ENCODE assay signal across 8 cellular contexts in the genomic region with DNA sequence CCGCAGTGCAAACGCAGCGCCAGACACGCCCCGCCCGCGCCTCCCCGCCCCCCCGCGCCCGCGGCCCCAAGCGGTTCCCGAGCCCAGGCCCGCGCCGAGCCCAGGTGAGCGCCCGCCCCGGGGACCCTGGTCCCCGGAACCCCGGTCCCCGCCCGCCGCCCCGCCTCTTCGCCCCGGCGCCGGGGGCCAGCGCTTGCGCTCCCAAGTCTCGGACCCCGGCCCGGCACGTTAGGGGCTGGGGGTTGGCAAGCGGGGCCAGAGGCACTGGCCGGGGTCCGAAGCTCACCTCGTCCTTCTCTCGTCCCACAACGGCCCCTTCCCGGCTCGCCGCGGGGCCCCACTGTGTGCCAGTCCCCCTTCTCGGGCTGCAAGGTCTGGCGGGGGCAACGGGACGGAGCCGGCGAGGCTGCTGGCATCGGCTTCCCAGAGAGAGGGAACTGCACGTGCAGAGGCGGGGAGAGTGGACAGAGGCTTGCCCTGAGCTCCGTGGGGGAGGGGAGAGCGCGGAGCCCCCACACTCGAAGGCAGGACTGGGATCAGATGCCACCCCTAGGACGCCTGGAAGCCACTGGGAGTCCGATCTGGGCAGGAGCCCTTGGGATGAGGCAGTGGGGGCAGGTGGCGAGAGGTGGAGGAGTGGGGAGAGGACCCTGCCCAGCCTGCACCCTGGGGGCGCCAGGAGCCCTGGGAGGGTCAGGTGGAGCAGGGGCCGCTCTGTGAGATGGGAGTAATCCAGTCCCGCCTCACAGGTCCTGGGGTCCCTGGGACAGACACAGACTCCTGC. TPM values are rescaled to one million over a fixed set of nuclear protein-coding genes. Genes with fewer than 3 reads are reported as not detected.
DNase-seq lines count a peak whose midpoint lies in the region; ATAC-seq and TF ChIP-seq lines count a peak whose summit lies in the region.

No MANE protein-coding gene starts in this region.

- DNase-seq in CD4-positive, alpha-beta T cell, result peak in 1 of 10 experiments; percentile 20
- DNase-seq in left ventricle myocardium inferior (no peak), psoas muscle (peak; percentile 19 to 50), NAMALWA (ENCODE audit: low spot score) (no peak)
- DNase-seq in NK-92 treated with Interleukin-12 subunit alpha and Interleukin-12 subunit beta, amount 100 ng/mL, for 24 hours (lab: John Stamatoyannopoulos, UW), result no peak

- POLR2A ChIA-PET in CD4-positive, alpha-beta T cell (lab: Charles Lee), result no interaction called here

- H3K36me3 ChIP-seq in left ventricle myocardium inferior (no peaks in the 10 kb centered on the region), psoas muscle (ENCODE audit: insufficient read depth in 1 of 2, low read depth in 1 of 2) (no peaks in the 10 kb centered on the region)

- H3K9me3 Mint-ChIP-seq in CD4-positive, alpha-beta T cell, result no peaks in the 10 kb centered on the region

- no peaks in the 10 kb centered on the region for H3K36me3 Mint-ChIP-seq in CD4-positive, alpha-beta T cell (ENCODE audit: low read depth)

- peak overlapping the region; percentile 51 for H3K4me3 Mint-ChIP-seq in CD4-positive, alpha-beta T cell

- no peak for TF ChIP-seq CTCF in CD4-positive, alpha-beta T cell (IDR thresholded peaks at IDR 0.05)
- no peak for TF ChIP-seq CTCF in VCaP (conservative IDR thresholded peaks at IDR 0.05)
- no peak for TF ChIP-seq CTCF in left ventricle myocardium inferior (IDR thresholded peaks at IDR 0.05; ENCODE audit: borderline replicate concordance)
- TF ChIP-seq CTCF in psoas muscle (IDR thresholded peaks at IDR 0.05), result no peak

- H3K27me3 ChIP-seq in CD4-positive, alpha-beta T cell (ENCODE audit: control insufficient read depth, insufficient read depth, low read length), result peaks cover 8% of the 10 kb centered on the region
- H3K27me3 ChIP-seq in left ventricle myocardium inferior (ENCODE audit: low read depth) (peaks cover 34% of the 10 kb centered on the region), psoas muscle (ENCODE audit: insufficient read depth in 3 of 3, low read length in 2 of 3) (peaks cover 0 to 14% (median 7%) of the 10 kb centered on the region in 3 donors)

- no peak overlapping the region for H3K27ac ChIP-seq in CD4-positive, alpha-beta T cell (ENCODE audit: low read depth, low read length)
- H3K27ac ChIP-seq in VCaP (peak overlapping the region; percentile 63; the same call in 1 of the 2 replicates), left ventricle myocardium inferior (replicated peaks) (no peak overlapping the region), psoas muscle (no peak overlapping the region)

- intact Hi-C loops in CD4-positive, alpha-beta T cell (cut with DNase I, micrococcal nuclease), result no loop called here
- intact Hi-C loops in left ventricle myocardium inferior (cut with micrococcal nuclease) (no loop called here), psoas muscle (cut with DNase I) (no loop called here)

- WGBS in psoas muscle, 3 donors, result 9 to 15% (median 13%) methylated on average over 40 to 65 of the region's 65 CpGs

- ATAC-seq in CD4-positive, alpha-beta T cell (ENCODE audit: poor library complexity), result peak; percentile 49
- ATAC-seq in psoas muscle, result peak in 2 of 4 donors; percentile 12 to 16
- ATAC-seq in HG02870 (IDR thresholded peaks at IDR 0.05; ENCODE audit: unreplicated experiment), result no peak
- no peak for ATAC-seq in GM19397 (IDR thresholded peaks at IDR 0.05; ENCODE audit: unreplicated experiment)

- H3K4me3 ChIP-seq in left ventricle myocardium inferior (peak overlapping the region; percentile 62), psoas muscle (peak overlapping the region; percentile 56)

- H3K9me3 ChIP-seq in CD4-positive, alpha-beta T cell (ENCODE audit: control insufficient read depth, low read length), result no peaks in the 10 kb centered on the region
- H3K9me3 ChIP-seq in left ventricle myocardium inferior (replicated peaks) (no peaks in the 10 kb centered on the region), psoas muscle (no peaks in the 10 kb centered on the region)

- no peak overlapping the region for H3K27ac Mint-ChIP-seq in CD4-positive, alpha-beta T cell

- peaks cover 22% of the 10 kb centered on the region for H3K27me3 Mint-ChIP-seq in CD4-positive, alpha-beta T cell

- peaks cover 11% of the 10 kb centered on the region for H3K4me1 ChIP-seq in left ventricle myocardium inferior
- H3K4me1 ChIP-seq in psoas muscle, result no peaks in the 10 kb centered on the region

- H3K4me1 Mint-ChIP-seq in CD4-positive, alpha-beta T cell (ENCODE audit: low read depth), result peaks cover 11% of the 10 kb centered on the region

- CTCF ChIA-PET in CD4-positive, alpha-beta T cell (lab: Charles Lee), result no interaction called here

RNA-seq across cellular contexts. Expression of gene AIFM3, which starts 1.8 kb away (rescaled TPM):
- under 1 TPM; 0.34 to 0.41 TPM for total RNA-seq in CD4-positive, alpha-beta T cell
- total RNA-seq in left ventricle myocardium inferior, result 0.47 TPM
- total RNA-seq in psoas muscle, result under 1 TPM; 0.25 to 0.74 (median 0.49) TPM
- under 1 TPM; 0.30 to 0.77 (median 0.53) TPM for polyA plus RNA-seq in psoas muscle

RNA-seq across cellular contexts. Expression of gene LZTR1, which starts 16.8 kb away (rescaled TPM):
- total RNA-seq in CD4-positive, alpha-beta T cell, result 10 to 100 TPM; 48.4 to 51.3 TPM
- total RNA-seq in left ventricle myocardium inferior (18.1 TPM), psoas muscle (10 to 100 TPM; 23.4 to 37.1 (median 29.8) TPM)
- polyA plus RNA-seq in psoas muscle, result 10 to 100 TPM; 17.1 to 30.8 (median 22.5) TPM

RNA-seq across cellular contexts. Expression of gene THAP7, which starts 36.6 kb away (rescaled TPM):
- total RNA-seq in CD4-positive, alpha-beta T cell, result 10 to 100 TPM; 82.7 to 84.0 TPM
- 17.8 TPM for total RNA-seq in left ventricle myocardium inferior
- total RNA-seq in psoas muscle, result 10 to 100 TPM; 25.2 to 39.2 (median 28.6) TPM
- polyA plus RNA-seq in psoas muscle, result 10 to 100 TPM; 48.9 to 67.5 (median 52.0) TPM

RNA-seq across cellular contexts. Expression of gene CRKL, which starts 48.1 kb away (rescaled TPM):
- total RNA-seq in CD4-positive, alpha-beta T cell, result 10 to 100 TPM; 41.9 to 43.5 TPM
- total RNA-seq in left ventricle myocardium inferior, result 52.6 TPM
- total RNA-seq in psoas muscle, result 10 to 100 TPM; 66.0 to 81.0 (median 73.4) TPM
- 10 to 100 TPM; 29.7 to 94.7 (median 49.8) TPM for polyA plus RNA-seq in psoas muscle

RNA-seq across cellular contexts. Expression of gene P2RX6, which starts 49.7 kb away (rescaled TPM):
- total RNA-seq in CD4-positive, alpha-beta T cell, result under 1 TPM; 0.14 to 0.69 TPM
- total RNA-seq in left ventricle myocardium inferior (3.5 TPM), psoas muscle (10 to 100 TPM; 23.7 to 47.7 (median 36.1) TPM)
- 10 to 100 TPM; 11.3 to 40.4 (median 26.2) TPM for polyA plus RNA-seq in psoas muscle

Comparison
In these comparisons a context has a peak if more than half of its experiments do, and no peak if none do; other contexts are left out.
1. DNase-seq: peak in psoas muscle (2 of 2); none in left ventricle myocardium inferior (single experiment), NAMALWA (single experiment) and NK-92 treated with Interleukin-12 subunit alpha and Interleukin-12 subunit beta, amount 100 ng/mL, for 24 hours (single experiment).